Comparison of ENCODE assay signal across 15 cellular contexts in genomic region chr4:25928320-25928955, GRCh38. TPM values are rescaled to one million over a fixed set of nuclear protein-coding genes. Genes with fewer than 3 reads are reported as not detected.
A peak's percentile ranks its signal among the peaks of the same experiment; 100 is the strongest.
DNase-seq lines count a peak whose midpoint lies in the region; ATAC-seq and TF ChIP-seq lines count a peak whose summit lies in the region.
"Had no signal": no experiment of that assay in that cellular context is flagged by ENCODE, and none has a peak within 500 bp of the region (broad histone marks: within the 10 kb centered on the region; RNA-seq: fewer than 3 reads in every experiment).

No MANE protein-coding gene starts in this region.

- H3K4me1 Mint-ChIP-seq in endothelial cell (ENCODE audit: unreplicated experiment) = peaks cover 23% of the 10 kb centered on the region
- H3K4me1 Mint-ChIP-seq in nephron progenitor cell = peaks cover 17% of the 10 kb centered on the region

- H3K27me3 Mint-ChIP-seq in endothelial cell (ENCODE audit: unreplicated experiment) (no peaks in the 10 kb centered on the region), nephron progenitor cell (ENCODE audit: low read depth, poor library complexity) (no peaks in the 10 kb centered on the region)
- H3K27me3 Mint-ChIP-seq: activated CD4-positive, alpha-beta T cell treated with anti-CD3 and anti-CD28 coated beads, Interleukin-2, amount 10 ng/mL, durations not matched to agents 7 days and 5 days; activated naive CD4-positive, alpha-beta T cell treated with anti-CD3 and anti-CD28 coated beads, Interleukin-2, amount 50 U/mL, for 24 hours; naive thymus-derived CD4-positive, alpha-beta T cell had no signal

- H3K9me3 Mint-ChIP-seq in endothelial cell (ENCODE audit: unreplicated experiment) = no peaks in the 10 kb centered on the region
- H3K9me3 Mint-ChIP-seq in nephron progenitor cell = no peaks in the 10 kb centered on the region
- H3K9me3 Mint-ChIP-seq: activated CD4-positive, alpha-beta T cell treated with anti-CD3 and anti-CD28 coated beads, Interleukin-2, amount 10 ng/mL, durations not matched to agents 7 days and 5 days; activated naive CD4-positive, alpha-beta T cell treated with anti-CD3 and anti-CD28 coated beads, Interleukin-2, amount 50 U/mL, for 24 hours; naive thymus-derived CD4-positive, alpha-beta T cell had no signal

- H3K4me3 ChIP-seq in skeletal muscle cell (ENCODE audit: low read depth, low read length) = peak overlapping the region; percentile 4
- H3K4me3 ChIP-seq: GM12878, SJSA1 had no signal

- H3K4me3 Mint-ChIP-seq in endothelial cell (ENCODE audit: unreplicated experiment) (no peak overlapping the region), nephron progenitor cell (no peak overlapping the region)
- H3K4me3 Mint-ChIP-seq: activated CD4-positive, alpha-beta T cell treated with anti-CD3 and anti-CD28 coated beads, Interleukin-2, amount 10 ng/mL, durations not matched to agents 7 days and 5 days; activated naive CD4-positive, alpha-beta T cell treated with anti-CD3 and anti-CD28 coated beads, Interleukin-2, amount 50 U/mL, for 24 hours; naive thymus-derived CD4-positive, alpha-beta T cell had no signal

- H3K27ac Mint-ChIP-seq in endothelial cell (ENCODE audit: unreplicated experiment) (peak overlapping the region; percentile 25), nephron progenitor cell (no peak overlapping the region)
- H3K27ac Mint-ChIP-seq: activated CD4-positive, alpha-beta T cell treated with anti-CD3 and anti-CD28 coated beads, Interleukin-2, amount 10 ng/mL, durations not matched to agents 7 days and 5 days; activated naive CD4-positive, alpha-beta T cell treated with anti-CD3 and anti-CD28 coated beads, Interleukin-2, amount 50 U/mL, for 24 hours had no signal

- TF ChIP-seq CTCF in endothelial cell (IDR thresholded peaks at IDR 0.05; ENCODE audit: unreplicated experiment) (no peak), nephron progenitor cell (IDR thresholded peaks at IDR 0.05) (no peak)

- ATAC-seq in GM21515 (IDR thresholded peaks at IDR 0.05; ENCODE audit: unreplicated experiment) (no peak), GM21737 (IDR thresholded peaks at IDR 0.05; ENCODE audit: unreplicated experiment) (no peak)
- ATAC-seq: GM12878 had no signal

- H3K36me3 Mint-ChIP-seq in endothelial cell (ENCODE audit: low read depth, unreplicated experiment) (no peaks in the 10 kb centered on the region), nephron progenitor cell (ENCODE audit: low read depth) (peaks cover 19% of the 10 kb centered on the region)

- DNase-seq in DMS79 treated with DMSO at 0.1 percent for 48 hours (lab: John Stamatoyannopoulos, UW) = peak; percentile 86
- peak; percentile 46 for DNase-seq in NCI-H2107 (lab: John Stamatoyannopoulos, UW)
- DNase-seq in endothelial cell (ENCODE audit: low spot score) = no peak
- DNase-seq in skeletal muscle cell (ENCODE audit: low read depth) = no peak
- DNase-seq in GDM1 (lab: John Stamatoyannopoulos, UW) = no peak
- DNase-seq in nephron progenitor cell = no peak
- DNase-seq: activated CD4-positive, alpha-beta T cell treated with anti-CD3 and anti-CD28 coated beads, Interleukin-2, amount 10 ng/mL, durations not matched to agents 7 days and 5 days; naive thymus-derived CD4-positive, alpha-beta T cell; NCI-H2171; stimulated activated naive CD4-positive, alpha-beta T cell had no signal

RNA-seq across cellular contexts. Expression of gene SMIM20, which starts 14.4 kb away (rescaled TPM):
- total RNA-seq in endothelial cell (ENCODE audit: unreplicated experiment) = 22.5 TPM

Comparison
In these comparisons a context has a peak if more than half of its experiments do, and no peak if none do; other contexts are left out.
1. DNase-seq: peak in DMS79 treated with DMSO at 0.1 percent for 48 hours (single experiment) and NCI-H2107 (single experiment); none in endothelial cell (single experiment), skeletal muscle cell (single experiment), GDM1 (single experiment) and nephron progenitor cell (single experiment).